ENCODE assay signal across 22 cellular contexts in genomic region chr16:84486551-84487235, GRCh38.
"Had no signal": no experiment of that assay in that cellular context is flagged by ENCODE, and none has a peak within 500 bp of the region (broad histone marks: within the 10 kb centered on the region; RNA-seq: fewer than 3 reads in every experiment).

No MANE protein-coding gene starts in this region.

- H3K36me3 Mint-ChIP-seq: natural killer cell had no signal

- H3K27ac ChIP-seq: heart left ventricle, pancreas, suprapubic skin, thyroid gland, uterus had no signal

- H3K9me3 Mint-ChIP-seq: natural killer cell, neural crest cell, type B pancreatic cell had no signal

- H3K4me3 ChIP-seq: heart left ventricle, mucosa of descending colon, pancreas, suprapubic skin, thyroid gland, uterus had no signal

- ATAC-seq: esophagus mucosa, heart left ventricle, mucosa of descending colon, natural killer cell, right cardiac atrium had no signal

- H3K4me3 Mint-ChIP-seq: natural killer cell, neural crest cell, type B pancreatic cell had no signal

- H3K36me3 ChIP-seq: uterus had no signal

- H3K27me3 ChIP-seq: heart left ventricle, pancreas, suprapubic skin, thyroid gland, uterus had no signal

- FAIRE-seq: endometrium, frontal cortex, islet of Langerhans, pancreas, small intestine had no signal

- DNase-seq: effector memory CD4-positive, alpha-beta T cell; heart left ventricle; hippocampal formation; kidney glomerular epithelial cell; mammary epithelial cell; mucosa of descending colon; natural killer cell; small intestine; stimulated activated CD4-positive, alpha-beta T cell treated with anti-CD3 and anti-CD28 coated beads, Interleukin-12 subunit alpha, Interleukin-12 subunit beta, amount 100 ng/mL, for 4 hours; stimulated activated naive CD4-positive, alpha-beta T cell treated with Interleukin-2 at 50 U/mL for 16 hours; uterus had no signal

- H3K27me3 Mint-ChIP-seq: progenitor cell of endocrine pancreas, type B pancreatic cell had no signal

- H3K27ac Mint-ChIP-seq: natural killer cell, progenitor cell of endocrine pancreas, type B pancreatic cell had no signal

- H3K9me3 ChIP-seq: heart left ventricle, mucosa of descending colon, pancreas, suprapubic skin, thyroid gland, uterus had no signal

- H3K4me1 ChIP-seq: pancreas, thyroid gland, uterus had no signal
